ENCODE assay signal across 8 cellular contexts in the genomic region with DNA sequence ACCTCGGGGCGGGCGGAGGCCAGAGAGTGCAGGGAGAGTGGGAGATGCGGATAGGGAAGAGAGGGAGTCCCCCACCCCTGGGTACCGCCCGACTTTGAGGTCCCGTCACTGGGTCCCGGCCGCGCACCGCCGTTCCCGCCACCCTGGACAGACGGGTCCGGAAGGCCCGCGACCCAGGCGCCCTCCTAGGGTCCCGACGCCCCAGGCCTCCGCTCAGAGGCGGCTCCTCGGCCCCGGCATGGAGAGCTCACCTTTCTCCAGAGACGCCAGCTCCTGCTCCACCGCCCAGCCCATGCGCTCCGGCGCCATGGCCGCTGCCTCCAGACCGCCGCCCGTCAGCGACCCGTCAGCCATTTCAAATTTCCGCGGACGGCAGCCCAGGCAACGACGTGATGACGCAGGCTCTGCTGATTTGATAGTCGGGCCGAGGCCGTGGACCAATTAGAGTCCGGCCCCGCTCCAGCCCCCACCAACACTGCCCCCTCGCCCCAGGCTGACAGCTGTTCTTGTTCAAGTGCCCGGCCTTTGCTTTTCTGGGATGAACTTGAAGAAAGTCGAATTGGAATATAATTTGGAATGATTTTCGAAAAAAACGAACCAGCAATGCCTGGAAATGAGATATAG. TPM values are rescaled to one million over a fixed set of nuclear protein-coding genes. Genes with fewer than 3 reads are reported as not detected.
DNase-seq lines count a peak whose midpoint lies in the region; ATAC-seq and TF ChIP-seq lines count a peak whose summit lies in the region.

A gene with protein sequence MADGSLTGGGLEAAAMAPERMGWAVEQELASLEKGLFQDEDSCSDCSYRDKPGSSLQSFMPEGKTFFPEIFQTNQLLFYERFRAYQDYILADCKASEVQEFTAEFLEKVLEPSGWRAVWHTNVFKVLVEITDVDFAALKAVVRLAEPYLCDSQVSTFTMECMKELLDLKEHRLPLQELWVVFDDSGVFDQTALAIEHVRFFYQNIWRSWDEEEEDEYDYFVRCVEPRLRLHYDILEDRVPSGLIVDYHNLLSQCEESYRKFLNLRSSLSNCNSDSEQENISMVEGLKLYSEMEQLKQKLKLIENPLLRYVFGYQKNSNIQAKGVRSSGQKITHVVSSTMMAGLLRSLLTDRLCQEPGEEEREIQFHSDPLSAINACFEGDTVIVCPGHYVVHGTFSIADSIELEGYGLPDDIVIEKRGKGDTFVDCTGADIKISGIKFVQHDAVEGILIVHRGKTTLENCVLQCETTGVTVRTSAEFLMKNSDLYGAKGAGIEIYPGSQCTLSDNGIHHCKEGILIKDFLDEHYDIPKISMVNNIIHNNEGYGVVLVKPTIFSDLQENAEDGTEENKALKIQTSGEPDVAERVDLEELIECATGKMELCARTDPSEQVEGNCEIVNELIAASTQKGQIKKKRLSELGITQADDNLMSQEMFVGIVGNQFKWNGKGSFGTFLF (minus strand): TSS at position 374 of the 624 bp plus-strand sequence. CDS start 20 bp downstream, at position 354.

- ATAC-seq in GM19328 (IDR thresholded peaks at IDR 0.05; ENCODE audit: unreplicated experiment): peak; percentile 76
- ATAC-seq in HG03460 (IDR thresholded peaks at IDR 0.05; ENCODE audit: unreplicated experiment): peak; percentile 96

- peak within 1 kb of the TSS; percentile 89 to 90 for H3K4me3 Mint-ChIP-seq in CD14-positive monocyte

- no peaks in the 10 kb centered on the region for H3K4me1 ChIP-seq in ectodermal cell (ENCODE audit: control insufficient read depth, insufficient read depth, low read length)

- peaks cover 12% of the 10 kb centered on the region for H3K36me3 ChIP-seq in ectodermal cell (ENCODE audit: control insufficient read depth, insufficient read depth, low read length)

- H3K9me3 Mint-ChIP-seq in CD14-positive monocyte: no peaks in the 10 kb centered on the region

- intact Hi-C loops in CD14-positive monocyte (cut with micrococcal nuclease): no loop called here

- TF ChIP-seq CTCF in CD14-positive monocyte (IDR thresholded peaks at IDR 0.05): no peak

- H3K27ac Mint-ChIP-seq in CD14-positive monocyte: peak within 1 kb of the TSS; percentile 77 to 93 (median 91)

- H3K27ac ChIP-seq in ectodermal cell (ENCODE audit: insufficient read depth, low read depth, low read length, poor library complexity, severe bottlenecking): no peak within 1 kb of the TSS

- H3K4me3 ChIP-seq in ectodermal cell (ENCODE audit: insufficient read depth, low read depth, low read length): peak within 1 kb of the TSS; percentile 97

- peaks cover 0 to 4% (median 0%) of the 10 kb centered on the region in 3 donors for H3K27me3 Mint-ChIP-seq in CD14-positive monocyte (ENCODE audit: low read depth in 3 of 3)

- H3K36me3 Mint-ChIP-seq in CD14-positive monocyte: peaks cover 15 to 21% of the 10 kb centered on the region in 2 donors

- peak; percentile 74 for DNase-seq in CD14-positive monocyte (ENCODE audit: low spot score)
- DNase-seq in NCI-H69 (lab: John Stamatoyannopoulos, UW): peak; percentile 89
- peak; percentile 44 to 45 for DNase-seq in activated CD4-positive, alpha-beta T cell treated with anti-CD3 and anti-CD28 coated beads, Interleukin-2, amount 50 U/mL, for 4 hours
- peak; percentile 89 to 93 for DNase-seq in lung microvascular endothelial cell (ENCODE audit: low read depth in 2 of 2)
- peak; percentile 73 to 77 (median 73) for DNase-seq in stimulated activated CD4-positive, alpha-beta T cell treated with anti-CD3 and anti-CD28 coated beads, TNF-alpha, amount 100 ng/mL, for 48 hours (ENCODE audit: low read depth in 3 of 3)

- H3K27me3 ChIP-seq in ectodermal cell (ENCODE audit: control insufficient read depth, insufficient read depth, low read length, poor library complexity, severe bottlenecking): no peaks in the 10 kb centered on the region

- H3K4me1 Mint-ChIP-seq in CD14-positive monocyte: peaks cover 22% of the 10 kb centered on the region

- WGBS in ectodermal cell, 2 experiments: 0 to 1% methylated on average over 51 of the region's 51 CpGs

- no peaks in the 10 kb centered on the region for H3K9me3 ChIP-seq in ectodermal cell (ENCODE audit: control insufficient read depth, low read length)

RNA-seq across cellular contexts. Expression of the gene that starts here (rescaled TPM):
- polyA plus RNA-seq in CD14-positive monocyte: under 1 TPM; 0.45 to 0.93 TPM
- 12.7 TPM for polyA plus RNA-seq in ectodermal cell (2013, experiment 1 of 4)
- 10.0 TPM for polyA plus RNA-seq in ectodermal cell (2013, experiment 2 of 4)
- 10.2 TPM for polyA plus RNA-seq in ectodermal cell (2013, experiment 3 of 4)
- 9.4 TPM for polyA plus RNA-seq in ectodermal cell (2013, experiment 4 of 4)
- total RNA-seq in lung microvascular endothelial cell: 3.0 and 10.7 TPM in 2 replicates

Comparison
In these comparisons a context has a peak if more than half of its experiments do, and no peak if none do; other contexts are left out.
1. Peak in DNase-seq in CD14-positive monocyte; RNA of the gene not detected or under 1 TPM.